In genomic region chr13:112680741-112681360, GRCh38 we compare ENCODE assay signal across 15 cellular contexts.
"Had no signal": no experiment of that assay in that cellular context is flagged by ENCODE, and none has a peak within 500 bp of the region (broad histone marks: within the 10 kb centered on the region; RNA-seq: fewer than 3 reads in every experiment).

No MANE protein-coding gene starts in this region.

- H3K4me1 ChIP-seq: gastroesophageal sphincter, heart right ventricle, SJCRH30, suprapubic skin, transverse colon had no signal

- H3K27me3 ChIP-seq: cardiac muscle cell, dorsolateral prefrontal cortex, gastroesophageal sphincter, heart right ventricle, SJCRH30, suprapubic skin, transverse colon had no signal

- H3K36me3 ChIP-seq: cardiac muscle cell, gastroesophageal sphincter, heart right ventricle, SJCRH30, suprapubic skin, transverse colon had no signal

- H3K4me3 ChIP-seq: cardiac muscle cell, dorsolateral prefrontal cortex, gastroesophageal sphincter, heart right ventricle, SJCRH30, suprapubic skin, transverse colon had no signal

- H3K27ac ChIP-seq: cardiac muscle cell, dorsolateral prefrontal cortex, gastroesophageal sphincter, heart right ventricle, SJCRH30, suprapubic skin, transverse colon had no signal

- DNase-seq: activated naive CD8-positive, alpha-beta T cell treated with anti-CD3 and anti-CD28 coated beads for 36 hours; amniotic stem cell; heart right ventricle; immature natural killer cell; mesendoderm; nucleus accumbens; retina; SJCRH30; stimulated activated naive CD4-positive, alpha-beta T cell treated with Interleukin-2 at 50 U/mL for 16 hours; transverse colon had no signal

- H3K9me3 ChIP-seq: gastroesophageal sphincter, heart right ventricle, SJCRH30, suprapubic skin, transverse colon had no signal

- ATAC-seq: gastroesophageal sphincter; naive thymus-derived CD8-positive, alpha-beta T cell had no signal
